ENCODE assay signal across 11 cellular contexts in the genomic region with DNA sequence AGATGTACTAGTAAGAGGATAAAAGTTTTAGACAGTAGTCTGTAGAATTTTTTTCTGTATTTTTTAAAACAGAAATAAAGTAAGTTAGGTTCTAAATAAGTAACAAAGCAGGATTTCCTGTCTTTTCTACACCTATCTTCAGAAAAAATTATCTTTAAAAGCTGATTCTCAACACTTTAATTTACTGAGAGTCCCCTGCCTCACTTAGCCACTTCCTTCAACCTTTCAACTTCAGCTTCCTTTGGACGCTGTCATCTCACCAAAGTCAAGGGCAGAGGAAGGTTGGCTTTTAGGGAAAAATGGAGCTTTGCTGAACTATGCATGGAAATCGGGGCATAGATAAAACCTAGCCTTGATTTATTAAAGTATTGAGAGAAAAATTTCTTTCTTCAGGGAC. TPM values are rescaled to one million over a fixed set of nuclear protein-coding genes. Genes with fewer than 3 reads are reported as not detected.
DNase-seq lines count a peak whose midpoint lies in the region; ATAC-seq and TF ChIP-seq lines count a peak whose summit lies in the region.
"Had no signal": no experiment of that assay in that cellular context is flagged by ENCODE, and none has a peak within 500 bp of the region (broad histone marks: within the 10 kb centered on the region; RNA-seq: fewer than 3 reads in every experiment).

No MANE protein-coding gene starts in this region.

- ATAC-seq in WTC11: no peak

- peaks cover 7% of the 10 kb centered on the region for H3K36me3 Mint-ChIP-seq in activated CD4-positive, alpha-beta T cell treated with anti-CD3 and anti-CD28 coated beads, Interleukin-2, amount 10 ng/mL, durations not matched to agents 7 days and 5 days (ENCODE audit: low read depth)
- no peaks in the 10 kb centered on the region; the same call in 1 of the 2 replicates for H3K36me3 Mint-ChIP-seq in WTC11

- DNase-seq in activated CD4-positive, alpha-beta T cell treated with anti-CD3 and anti-CD28 coated beads, Interleukin-2, amount 10 ng/mL, durations not matched to agents 7 days and 5 days: no peak
- DNase-seq in activated CD4-positive, alpha-beta T cell treated with anti-CD3 and anti-CD28 coated beads for 1 hour: no peak
- no peak for DNase-seq in WTC11 (ENCODE audit: low spot score)
- no peak for DNase-seq in esophagus squamous epithelium (lab: John Stamatoyannopoulos, UW)
- DNase-seq in spleen: no peak
- no peak for DNase-seq in KBM-7
- no peak for DNase-seq in HT-29 (ENCODE audit: low spot score)
- no peak for DNase-seq in NCI-H2107 treated with DMSO at 0.1 percent for 48 hours (lab: John Stamatoyannopoulos, UW; ENCODE audit: unreplicated experiment)
- DNase-seq: activated CD8-positive, alpha-beta memory T cell treated with anti-CD3 and anti-CD28 coated beads for 24 hours; NCI-H187 treated with DMSO at 0.1 percent for 48 hours had no signal

- no peaks in the 10 kb centered on the region for H3K9me3 Mint-ChIP-seq in activated CD4-positive, alpha-beta T cell treated with anti-CD3 and anti-CD28 coated beads, Interleukin-2, amount 10 ng/mL, durations not matched to agents 7 days and 5 days
- H3K9me3 Mint-ChIP-seq in WTC11: no peaks in the 10 kb centered on the region

- H3K9me3 ChIP-seq in esophagus squamous epithelium: no peaks in the 10 kb centered on the region
- no peaks in the 10 kb centered on the region for H3K9me3 ChIP-seq in spleen

- H3K27ac ChIP-seq in esophagus squamous epithelium (peak overlapping the region; percentile 46 to 80 (median 70)), spleen (peak overlapping the region; percentile 55 to 83 (median 78))
- H3K27ac ChIP-seq: HL-60 had no signal

- CTCF ChIA-PET in activated CD4-positive, alpha-beta T cell treated with anti-CD3 and anti-CD28 coated beads, Interleukin-2, amount 10 ng/mL, durations not matched to agents 7 days and 5 days (lab: Charles Lee): interaction anchor here (0.7 to 1.4 kb wide), 3 partner anchors 9 to 12 kb away, joined by 3 to 7 read pairs (median 3); no protein-coding TSS in a partner anchor
- CTCF ChIA-PET in WTC11 (lab: Charles Lee): interaction anchor here (0.6 to 1.3 kb wide), 3 partner anchors 100 to 173 kb away, joined by 3 to 4 read pairs (median 3); partner anchors contain the start of gene COX14

- intact Hi-C loops in esophagus squamous epithelium (cut with DNase I) (no loop called here), spleen (cut with DNase I; ENCODE audit: low total_unique reads) (no loop called here)

- H3K4me1 ChIP-seq in esophagus squamous epithelium (peaks cover 14 to 82% (median 38%) of the 10 kb centered on the region in 3 donors), spleen (peaks cover 13 to 64% (median 39%) of the 10 kb centered on the region in 6 donors)

- WGBS in esophagus squamous epithelium, 2 donors: 69 to 77% methylated on average over 2 of the region's 2 CpGs
- 33 to 47% (median 43%) methylated on average over 2 of the region's 2 CpGs for WGBS in spleen, 5 donors

- H3K4me1 Mint-ChIP-seq in activated CD4-positive, alpha-beta T cell treated with anti-CD3 and anti-CD28 coated beads, Interleukin-2, amount 10 ng/mL, durations not matched to agents 7 days and 5 days: peaks cover 34% of the 10 kb centered on the region
- H3K4me1 Mint-ChIP-seq in WTC11: peaks cover 8% of the 10 kb centered on the region

- TF ChIP-seq CTCF in WTC11 (IDR thresholded peaks at IDR 0.05): no peak
- TF ChIP-seq CTCF in esophagus squamous epithelium (IDR thresholded peaks at IDR 0.05): no peak
- TF ChIP-seq CTCF in spleen (IDR thresholded peaks at IDR 0.05 in 8 of 11, conservative IDR thresholded peaks at IDR 0.05 in 3 of 11): no peak

- H3K36me3 ChIP-seq in esophagus squamous epithelium: peaks cover 0 to 7% (median 0%) of the 10 kb centered on the region in 3 donors
- H3K36me3 ChIP-seq in spleen: peaks cover 0 to 6% (median 0%) of the 10 kb centered on the region in 6 donors

- POLR2A ChIA-PET in activated CD4-positive, alpha-beta T cell treated with anti-CD3 and anti-CD28 coated beads, Interleukin-2, amount 10 ng/mL, durations not matched to agents 7 days and 5 days (lab: Charles Lee): no interaction called here
- POLR2A ChIA-PET in WTC11 (lab: Charles Lee): interaction anchor here (0.9 kb wide), 1 partner anchor 10 kb away, joined by 3 read pairs; no protein-coding TSS in a partner anchor

- H3K4me3 ChIP-seq in esophagus squamous epithelium (no peak overlapping the region), spleen (no peak overlapping the region)

- H3K4me3 Mint-ChIP-seq in activated CD4-positive, alpha-beta T cell treated with anti-CD3 and anti-CD28 coated beads, Interleukin-2, amount 10 ng/mL, durations not matched to agents 7 days and 5 days: peak overlapping the region; percentile 37
- no peak overlapping the region for H3K4me3 Mint-ChIP-seq in WTC11

- H3K27me3 Mint-ChIP-seq in activated CD4-positive, alpha-beta T cell treated with anti-CD3 and anti-CD28 coated beads, Interleukin-2, amount 10 ng/mL, durations not matched to agents 7 days and 5 days: no peaks in the 10 kb centered on the region
- no peaks in the 10 kb centered on the region for H3K27me3 Mint-ChIP-seq in WTC11 (ENCODE audit: low read depth)

- TF ChIP-seq POLR2A in esophagus squamous epithelium (IDR thresholded peaks at IDR 0.05) (no peak), spleen (IDR thresholded peaks at IDR 0.05) (no peak)

- peak overlapping the region; percentile 88 for H3K27ac Mint-ChIP-seq in activated CD4-positive, alpha-beta T cell treated with anti-CD3 and anti-CD28 coated beads, Interleukin-2, amount 10 ng/mL, durations not matched to agents 7 days and 5 days
- peak overlapping the region; percentile 80; the same call in 1 of the 2 replicates for H3K27ac Mint-ChIP-seq in WTC11

- in situ Hi-C loops in KBM-7 (cut with MboI; ENCODE audit: low pct_unique_long_range_greater_than_20kb, low sequenced_read_pairs): no loop called here

- no peaks in the 10 kb centered on the region for H3K27me3 ChIP-seq in esophagus squamous epithelium
- H3K27me3 ChIP-seq in spleen (replicated peaks in 1 of 7): no peaks in the 10 kb centered on the region

TF ChIP-seq in WTC11, 78 proteins besides CTCF, POLR2A, EP300 and RAD21:
- TF ChIP-seq ESRRA (CRISPR knock-in tag; IDR thresholded peaks at IDR 0.05; ENCODE audit: borderline replicate concordance) (no peak), ZNF423 (CRISPR knock-in tag; IDR thresholded peaks at IDR 0.05) (no peak), HMGA2 (CRISPR knock-in tag; IDR thresholded peaks at IDR 0.05) (no peak), PRRX2 (CRISPR knock-in tag; IDR thresholded peaks at IDR 0.05) (no peak), CREB1 (CRISPR knock-in tag; IDR thresholded peaks at IDR 0.05) (no peak), KAT7 (CRISPR knock-in tag; IDR thresholded peaks at IDR 0.05; ENCODE audit: borderline replicate concordance) (no peak), SP1 (CRISPR knock-in tag; conservative IDR thresholded peaks at IDR 0.05) (no peak), FOXK1 (CRISPR knock-in tag; IDR thresholded peaks at IDR 0.05) (no peak)
- TF ChIP-seq, protein P1, sequence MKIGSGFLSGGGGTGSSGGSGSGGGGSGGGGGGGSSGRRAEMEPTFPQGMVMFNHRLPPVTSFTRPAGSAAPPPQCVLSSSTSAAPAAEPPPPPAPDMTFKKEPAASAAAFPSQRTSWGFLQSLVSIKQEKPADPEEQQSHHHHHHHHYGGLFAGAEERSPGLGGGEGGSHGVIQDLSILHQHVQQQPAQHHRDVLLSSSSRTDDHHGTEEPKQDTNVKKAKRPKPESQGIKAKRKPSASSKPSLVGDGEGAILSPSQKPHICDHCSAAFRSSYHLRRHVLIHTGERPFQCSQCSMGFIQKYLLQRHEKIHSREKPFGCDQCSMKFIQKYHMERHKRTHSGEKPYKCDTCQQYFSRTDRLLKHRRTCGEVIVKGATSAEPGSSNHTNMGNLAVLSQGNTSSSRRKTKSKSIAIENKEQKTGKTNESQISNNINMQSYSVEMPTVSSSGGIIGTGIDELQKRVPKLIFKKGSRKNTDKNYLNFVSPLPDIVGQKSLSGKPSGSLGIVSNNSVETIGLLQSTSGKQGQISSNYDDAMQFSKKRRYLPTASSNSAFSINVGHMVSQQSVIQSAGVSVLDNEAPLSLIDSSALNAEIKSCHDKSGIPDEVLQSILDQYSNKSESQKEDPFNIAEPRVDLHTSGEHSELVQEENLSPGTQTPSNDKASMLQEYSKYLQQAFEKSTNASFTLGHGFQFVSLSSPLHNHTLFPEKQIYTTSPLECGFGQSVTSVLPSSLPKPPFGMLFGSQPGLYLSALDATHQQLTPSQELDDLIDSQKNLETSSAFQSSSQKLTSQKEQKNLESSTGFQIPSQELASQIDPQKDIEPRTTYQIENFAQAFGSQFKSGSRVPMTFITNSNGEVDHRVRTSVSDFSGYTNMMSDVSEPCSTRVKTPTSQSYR (CRISPR knock-in tag; IDR thresholded peaks at IDR 0.05): no peak

RNA-seq across cellular contexts. Expression of gene CERS5, which starts 44.9 kb away (rescaled TPM):
- 10 to 100 TPM; 49.2 to 59.2 TPM for total RNA-seq in activated CD4-positive, alpha-beta T cell treated with anti-CD3 and anti-CD28 coated beads, Interleukin-2, amount 10 ng/mL, durations not matched to agents 7 days and 5 days
- total RNA-seq in WTC11 (2021): 47.8 to 55.8 TPM (median 51.7 TPM) in 3 replicates
- total RNA-seq in esophagus squamous epithelium: 10 to 100 TPM; 13.0 to 27.5 (median 21.2) TPM
- 10 to 100 TPM; 21.8 to 55.9 (median 41.3) TPM for total RNA-seq in spleen
- polyA plus RNA-seq in spleen: 10 to 100 TPM; 40.3 to 90.8 (median 58.1) TPM
- 13.9 and 20.5 TPM in 2 replicates for total RNA-seq in HT-29 (2014; rRNA removed; shearing (Covaris generic))
